8 cellular contexts compared by ENCODE assay signal in the genomic region with DNA sequence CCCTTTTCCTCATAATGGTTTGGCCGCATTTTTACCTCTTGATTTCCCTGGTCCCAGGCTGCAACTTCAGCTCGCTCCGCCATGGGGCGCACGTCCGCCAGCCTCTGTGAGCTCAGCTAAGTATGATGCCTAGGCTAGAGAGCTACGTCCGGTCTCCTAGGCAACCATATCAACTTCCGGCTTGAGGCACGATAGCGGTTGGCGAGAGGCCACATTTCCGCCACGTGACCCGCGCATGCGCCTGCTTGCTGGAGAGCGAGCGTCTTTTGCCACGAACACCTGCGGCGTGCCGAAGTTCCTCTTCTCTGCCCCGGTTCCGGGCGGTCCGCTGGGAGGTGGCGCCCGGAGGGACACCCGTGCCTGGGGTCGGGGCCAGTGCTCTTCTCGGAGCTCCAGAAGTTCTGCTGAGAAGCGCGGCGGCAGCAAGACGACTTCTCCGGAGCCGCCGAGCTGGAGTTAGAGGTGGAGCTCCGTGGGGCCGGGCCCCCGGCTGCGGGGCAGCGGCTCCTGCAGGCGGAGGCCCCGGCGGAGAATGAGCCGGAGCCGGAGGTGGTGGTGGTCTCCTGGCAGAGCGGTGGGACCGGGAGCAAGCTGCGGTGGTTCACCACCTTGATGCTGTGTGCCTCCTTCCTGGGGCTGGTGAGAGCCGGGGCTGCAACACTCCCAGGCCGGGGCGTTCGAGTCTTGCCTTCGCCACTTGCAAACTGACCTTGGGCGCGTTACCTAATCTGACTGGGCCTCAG.
DNase-seq lines count a peak whose midpoint lies in the region; ATAC-seq, FAIRE-seq and TF ChIP-seq lines count a peak whose summit lies in the region.

No MANE protein-coding gene starts in this region.

- peak overlapping the region; percentile 84 for H3K4me3 Mint-ChIP-seq in natural killer cell

- H3K36me3 ChIP-seq in Karpas-422 (ENCODE audit: insufficient read depth, low read length): peaks cover 14% of the 10 kb centered on the region; the same call in 1 of the 2 replicates

- no peaks in the 10 kb centered on the region for H3K27me3 ChIP-seq in Karpas-422 (ENCODE audit: low read length)

- H3K27ac Mint-ChIP-seq in natural killer cell: peak overlapping the region; percentile 86 to 87

- peak; percentile 99 for DNase-seq in EH (ENCODE audit: low read depth)
- DNase-seq in Karpas-422: peak; percentile 100
- DNase-seq in RCC 7860 (ENCODE audit: low spot score): peak; percentile 97
- DNase-seq in activated T-helper 1 cell treated with anti-CD3 and anti-CD28 coated beads, Interleukin-2, amount 50 U/mL, for 16 hours (ENCODE audit: low read depth in 1 of 2, low spot score in 1 of 2): peak; percentile 98 to 99
- peak; percentile 99 for DNase-seq in fibroblast of peridontal ligament (ENCODE audit: extremely low read depth)
- DNase-seq in natural killer cell: peak; percentile 99
- peak; percentile 98 for DNase-seq in stimulated activated naive CD4-positive, alpha-beta T cell treated with Interleukin-2 at 50 U/mL for 16 hours (lab: John Stamatoyannopoulos, UW)

- peak overlapping the region; percentile 85 for H2AFZ ChIP-seq in Karpas-422 (ENCODE audit: low read length)

- H3K27ac ChIP-seq in Karpas-422 (ENCODE audit: low read length): peak overlapping the region; percentile 86

- peaks cover 4 to 8% of the 10 kb centered on the region in 2 donors for H3K27me3 Mint-ChIP-seq in natural killer cell (ENCODE audit: low read depth in 2 of 2)

- intact Hi-C loops in natural killer cell (cut with micrococcal nuclease): loop anchor here (1.0 to 10.0 kb wide), 6 partner anchors 224 to 828 kb away; partner anchors contain the start of genes FAM229B, FYN, REV3L and TUBE1

- peak overlapping the region; percentile 100 for H3K4me3 ChIP-seq in Karpas-422 (ENCODE audit: low read length)

- H3K9me3 ChIP-seq in Karpas-422 (ENCODE audit: low read length): no peaks in the 10 kb centered on the region

- H3K4me1 Mint-ChIP-seq in natural killer cell: peaks cover 9 to 20% of the 10 kb centered on the region in 2 donors

- H3K9me2 ChIP-seq in Karpas-422 (replicated peaks; ENCODE audit: insufficient read depth, low read length): no peaks in the 10 kb centered on the region

- peak; percentile 82 for FAIRE-seq in RCC 7860 (lab: Jason Lieb, UNC)

- no peaks in the 10 kb centered on the region for H3K36me3 Mint-ChIP-seq in natural killer cell

- ATAC-seq in GM21825 (IDR thresholded peaks at IDR 0.05; ENCODE audit: unreplicated experiment) (peak; percentile 98), natural killer cell (peak; percentile 94 to 100 (median 97))

- peaks cover 45% of the 10 kb centered on the region for H3K79me2 ChIP-seq in Karpas-422 (ENCODE audit: low read length)

- peak overlapping the region; percentile 94 for H3K4me2 ChIP-seq in Karpas-422 (ENCODE audit: low read depth, low read length, poor library complexity, severe bottlenecking)

- H3K9me3 Mint-ChIP-seq in natural killer cell: no peaks in the 10 kb centered on the region

- peaks cover 23% of the 10 kb centered on the region for H3K4me1 ChIP-seq in Karpas-422 (ENCODE audit: low read length)

- H3K9ac ChIP-seq in Karpas-422 (ENCODE audit: low read length): peak overlapping the region; percentile 95

- peak; percentile 81 for TF ChIP-seq CTCF in natural killer cell (IDR thresholded peaks at IDR 0.05)

- H4K20me1 ChIP-seq in Karpas-422 (ENCODE audit: insufficient read depth, low read depth, low read length): no peaks in the 10 kb centered on the region

Comparison
In these comparisons a context has a peak if more than half of its experiments do, and no peak if none do; other contexts are left out.
1. Peak in every context shown above with its lines: DNase-seq, ATAC-seq, H3K4me3 ChIP-seq and H3K27ac ChIP-seq.